ENCODE assay signal across 8 cellular contexts in the genomic region with DNA sequence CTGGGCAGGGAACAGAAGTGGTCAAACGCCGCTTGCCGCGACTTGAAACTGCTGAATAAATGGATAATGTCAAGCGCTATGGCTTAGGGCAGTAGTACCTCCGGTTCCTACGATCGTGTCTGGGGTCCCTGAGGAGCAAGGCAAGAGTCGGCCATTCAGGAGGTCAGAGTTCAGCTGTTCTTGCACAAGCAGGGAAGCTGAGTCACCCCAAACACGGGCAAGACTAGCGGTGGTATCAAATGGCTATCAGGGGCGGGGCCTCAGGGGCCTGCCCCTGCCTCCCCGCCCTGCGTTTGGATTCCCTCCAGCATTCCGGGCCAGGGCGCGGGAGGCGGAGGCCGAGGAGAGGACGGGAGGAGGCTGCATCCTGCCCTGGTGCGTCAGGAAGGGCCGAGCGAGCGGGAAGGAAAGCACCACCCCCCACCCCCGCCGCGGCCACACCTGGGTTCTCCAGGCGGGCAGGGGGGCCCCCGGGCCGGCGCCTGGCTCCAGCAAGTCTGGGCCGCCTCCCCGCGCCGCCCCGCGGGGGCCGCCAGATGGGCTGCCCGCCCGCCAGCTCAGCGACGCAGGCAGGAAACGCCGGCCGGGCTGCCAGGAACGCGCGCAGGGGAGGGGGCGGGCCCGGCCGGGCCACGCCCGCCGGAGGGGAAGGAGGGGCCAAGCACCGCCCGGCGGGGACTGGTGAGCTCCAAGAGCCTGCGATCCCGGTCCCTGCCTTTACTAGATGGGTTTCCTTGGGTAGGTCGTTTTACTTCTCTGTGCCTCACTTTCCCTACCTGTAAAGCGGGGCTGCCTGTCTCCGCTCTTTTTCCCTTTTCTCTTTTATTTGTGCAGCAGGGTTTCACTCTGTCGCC. TPM values are rescaled to one million over a fixed set of nuclear protein-coding genes. Genes with fewer than 3 reads are reported as not detected.
DNase-seq lines count a peak whose midpoint lies in the region; TF ChIP-seq lines count a peak whose summit lies in the region.

No MANE protein-coding gene starts in this region.

- H3K27me3 ChIP-seq in HAP-1 (ENCODE audit: low read depth) = no peaks in the 10 kb centered on the region
- H3K27me3 ChIP-seq in MG63 = no peaks in the 10 kb centered on the region
- no peaks in the 10 kb centered on the region for H3K27me3 ChIP-seq in neural progenitor cell
- no peaks in the 10 kb centered on the region for H3K27me3 ChIP-seq in stomach smooth muscle (ENCODE audit: control insufficient read depth in 1 of 2, insufficient read depth in 2 of 2, low read length in 2 of 2)

- DNase-seq in HAP-1 (ENCODE audit: low spot score in 2 of 2) (peak; percentile 92 to 97), MG63 (peak; percentile 98), SHP77 (lab: John Stamatoyannopoulos, UW) (peak; percentile 93 to 99), activated gamma-delta T cell treated with Interleukin-2 at 50 U/mL for 16 hours (peak; percentile 83), foreskin fibroblast (peak; percentile 99 to 100), neural progenitor cell (ENCODE audit: low spot score) (peak; percentile 98)

- H3K4me3 ChIP-seq in HAP-1 (peak overlapping the region; percentile 48), MG63 (peak overlapping the region; percentile 43), foreskin fibroblast (ENCODE audit: low read depth in 1 of 2, low read length in 2 of 2) (peak overlapping the region; percentile 56 to 75), neural progenitor cell (peak overlapping the region; percentile 52), stomach smooth muscle (ENCODE audit: low read length in 2 of 2) (peak overlapping the region; percentile 78 to 80)

- H3K4me1 ChIP-seq in ES-I3 (ENCODE audit: insufficient read depth, low read length) (peaks cover 19% of the 10 kb centered on the region; the same call in 1 of the 2 replicates), HAP-1 (peaks cover 23% of the 10 kb centered on the region), neural progenitor cell (peaks cover 6% of the 10 kb centered on the region), stomach smooth muscle (ENCODE audit: control insufficient read depth, insufficient read depth, low read length) (peaks cover 25% of the 10 kb centered on the region)

- H3K9me3 Mint-ChIP-seq in neural progenitor cell = peaks cover 2% of the 10 kb centered on the region

- peaks cover 29% of the 10 kb centered on the region for H3F3A ChIP-seq in neural progenitor cell (ENCODE audit: low read depth)

- H3K36me3 Mint-ChIP-seq in neural progenitor cell = peaks cover 4% of the 10 kb centered on the region

- H3K27ac Mint-ChIP-seq in neural progenitor cell = peak overlapping the region; percentile 91

- H2AFZ ChIP-seq in neural progenitor cell (replicated peaks) = no peak overlapping the region

- 0 out of 2 replicates have a peak, but pooled peaks cover 3% of the 10 kb centered on the region for H3K36me3 ChIP-seq in ES-I3 (ENCODE audit: insufficient read depth, low read length)
- peaks cover 18% of the 10 kb centered on the region for H3K36me3 ChIP-seq in HAP-1 (replicated peaks)
- H3K36me3 ChIP-seq in MG63 = peaks cover 19% of the 10 kb centered on the region
- H3K36me3 ChIP-seq in neural progenitor cell = no peaks in the 10 kb centered on the region
- peaks cover 0 to 2% of the 10 kb centered on the region in 2 donors for H3K36me3 ChIP-seq in stomach smooth muscle (ENCODE audit: control insufficient read depth in 2 of 2, insufficient read depth in 2 of 2, low read length in 2 of 2)

- in situ Hi-C loops in HAP-1 (cut with MboI; ENCODE audit: low sequenced_read_pairs) = loop anchor here (5.0 kb wide), 1 partner anchor 34 kb away; a partner anchor contains a TSS

- H3K27ac ChIP-seq in neural progenitor cell (peak overlapping the region; percentile 95), stomach smooth muscle (ENCODE audit: low read length) (peak overlapping the region; percentile 94)

- peak overlapping the region; percentile 71 for H3K4me2 ChIP-seq in neural progenitor cell

- H3K4me1 Mint-ChIP-seq in neural progenitor cell = peaks cover 53% of the 10 kb centered on the region

- H3K4me3 Mint-ChIP-seq in neural progenitor cell = peak overlapping the region; percentile 89

- H4K20me1 ChIP-seq in neural progenitor cell (ENCODE audit: low read depth) = no peaks in the 10 kb centered on the region

- peaks cover 2% of the 10 kb centered on the region for H3K27me3 Mint-ChIP-seq in neural progenitor cell (ENCODE audit: insufficient read depth, low read depth)

- H3K9ac ChIP-seq in ES-I3 (ENCODE audit: low read depth, low read length) (peak overlapping the region; percentile 72), neural progenitor cell (peak overlapping the region; percentile 59), stomach smooth muscle (ENCODE audit: low read length in 2 of 2) (peak overlapping the region; percentile 57 to 90)

- TF ChIP-seq CTCF in foreskin fibroblast (IDR thresholded peaks at IDR 0.05; ENCODE audit: low read depth, low read length) = no peak
- no peak for TF ChIP-seq CTCF in neural progenitor cell (IDR thresholded peaks at IDR 0.05)

- H3K9me3 ChIP-seq in ES-I3 (ENCODE audit: control insufficient read depth, insufficient read depth, low read length) (no peaks in the 10 kb centered on the region), HAP-1 (no peaks in the 10 kb centered on the region), MG63 (no peaks in the 10 kb centered on the region; the same call in 1 of the 2 replicates), neural progenitor cell (ENCODE audit: low read depth) (no peaks in the 10 kb centered on the region), stomach smooth muscle (ENCODE audit: control insufficient read depth in 2 of 2, low read length in 2 of 2) (no peaks in the 10 kb centered on the region)

- H3K79me2 ChIP-seq in neural progenitor cell (ENCODE audit: low read depth) = no peaks in the 10 kb centered on the region

RNA-seq across cellular contexts. Expression of a gene that starts 32.2 kb away (rescaled TPM):
- 363 and 396 TPM in 2 replicates for total RNA-seq in MG63 (2014; rRNA removed; shearing (Covaris generic); ENCODE audit: low replicate concordance)
- 80.8 and 133 TPM in 2 replicates for total RNA-seq in neural progenitor cell (ENCODE audit: low replicate concordance)

RNA-seq across cellular contexts. Expression of a gene that starts 58.7 kb away (rescaled TPM):
- total RNA-seq in MG63 (2014; rRNA removed; shearing (Covaris generic); ENCODE audit: low replicate concordance) = 115 and 155 TPM in 2 replicates
- total RNA-seq in neural progenitor cell (ENCODE audit: low replicate concordance) = 46.2 and 81.5 TPM in 2 replicates

Comparison
In these comparisons a context has a peak if more than half of its experiments do, and no peak if none do; other contexts are left out.
1. Peak in every context shown above with its lines: DNase-seq, H3K4me3 ChIP-seq and H3K27ac ChIP-seq.